7 cellular contexts compared by ENCODE assay signal in the genomic region with DNA sequence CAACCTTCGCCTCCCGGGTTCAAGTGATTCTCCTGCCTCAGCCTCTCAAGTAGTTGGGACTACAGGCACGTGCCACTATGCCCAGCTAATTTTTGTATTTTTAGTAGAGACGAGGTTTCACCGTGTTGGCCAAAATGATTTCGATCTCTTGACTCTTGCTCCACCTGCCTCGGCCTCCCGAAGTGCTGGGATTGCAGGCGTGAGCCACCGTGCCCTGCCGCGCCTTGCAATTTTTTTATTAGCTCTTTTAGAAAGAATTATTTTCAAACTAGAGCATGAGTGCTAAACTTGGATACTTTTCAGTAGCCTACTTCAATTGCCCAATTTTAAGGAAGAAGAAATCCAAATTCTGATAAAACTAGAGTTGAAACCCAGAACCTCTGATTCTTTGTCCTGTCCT. TPM values are rescaled to one million over a fixed set of nuclear protein-coding genes. Genes with fewer than 3 reads are reported as not detected.
DNase-seq lines count a peak whose midpoint lies in the region; ATAC-seq and TF ChIP-seq lines count a peak whose summit lies in the region.
"Not testable (repeated sequence)": the region's sequence is repeated elsewhere in the genome, so short reads cannot be mapped to it uniquely, and the experiment has no call there.

No MANE protein-coding gene starts in this region.

- peak overlapping the region in 2 of 8 donors; percentile 39 to 85 for H3K27ac Mint-ChIP-seq in CD8-positive, alpha-beta memory T cell
- H3K27ac Mint-ChIP-seq in activated naive CD4-positive, alpha-beta T cell treated with anti-CD3 and anti-CD28 coated beads for 36 hours, result peak overlapping the region; percentile 15
- H3K27ac Mint-ChIP-seq in MCF 10A (ENCODE audit: low read depth, unreplicated experiment); neural progenitor cell: not testable (repeated sequence)
- H3K27ac Mint-ChIP-seq in mesothelial cell of epicardium, result peak overlapping the region; percentile 36

- H3K4me1 Mint-ChIP-seq in CD8-positive, alpha-beta memory T cell, result peaks cover 64 to 77% (median 76%) of the 10 kb centered on the region in 3 donors
- H3K4me1 Mint-ChIP-seq in activated naive CD4-positive, alpha-beta T cell treated with anti-CD3 and anti-CD28 coated beads for 36 hours (ENCODE audit: low read depth), result peaks cover 64% of the 10 kb centered on the region
- H3K4me1 Mint-ChIP-seq in MCF 10A (ENCODE audit: insufficient read depth, unreplicated experiment) (peaks cover 30% of the 10 kb centered on the region), mesothelial cell of epicardium (peaks cover 44% of the 10 kb centered on the region), neural progenitor cell (peaks cover 17% of the 10 kb centered on the region)

- peak overlapping the region; percentile 42 for H3K4me2 ChIP-seq in Loucy (ENCODE audit: low read depth, low read length, poor library complexity, severe bottlenecking)
- H3K4me2 ChIP-seq in neural progenitor cell, result not testable (repeated sequence)

- not testable (repeated sequence) for H3K27me3 ChIP-seq in CD8-positive, alpha-beta memory T cell (ENCODE audit: insufficient read depth, low read length, poor library complexity, severe bottlenecking); Loucy (ENCODE audit: insufficient read depth, low read length, poor library complexity, severe bottlenecking); Panc1 (ENCODE audit: control insufficient read depth, insufficient read depth, low read length)
- peaks cover 13% of the 10 kb centered on the region for H3K27me3 ChIP-seq in neural progenitor cell

- H3K9me3 ChIP-seq in CD8-positive, alpha-beta memory T cell (ENCODE audit: low read length); Loucy (ENCODE audit: insufficient read depth, low read depth, low read length); Panc1 (ENCODE audit: control insufficient read depth, insufficient read depth, low read depth, low read length); neural progenitor cell (ENCODE audit: low read depth): not testable (repeated sequence)

- intact Hi-C loops in Panc1 (cut with micrococcal nuclease; ENCODE audit: unreplicated experiment) (loop anchor here (10.0 kb wide), 1 partner anchor 757 kb away; no protein-coding TSS in a partner anchor), MCF 10A (cut with micrococcal nuclease) (loop anchor here (10.0 kb wide), 3 partner anchors 107 to 937 kb away; partner anchors contain the start of genes MBD5, MMADHC and ORC4)
- intact Hi-C loops in activated naive CD4-positive, alpha-beta T cell treated with anti-CD3 and anti-CD28 coated beads for 36 hours (cut with micrococcal nuclease), result loop anchor here (5.0 to 10.0 kb wide), 3 partner anchors 75 to 1353 kb away; partner anchors contain the start of gene ACVR2A

- H3K9me2 ChIP-seq in Loucy (replicated peaks; ENCODE audit: low read depth, low read length), result not testable (repeated sequence)

- BruUV-seq in Panc1 (replicated peaks; lab: Mats Ljungman, UMichigan) (TSS peak; percentile 16), MCF 10A (replicated peaks; lab: Mats Ljungman, UMichigan) (TSS peak; percentile 2)

- POLR2A ChIA-PET in CD8-positive, alpha-beta memory T cell (lab: Charles Lee), result interaction anchor here (0.6 to 0.7 kb wide), 2 partner anchors 13 to 121 kb away, joined by 4 read pairs; no protein-coding TSS in a partner anchor
- POLR2A ChIA-PET in Panc1 (lab: Charles Lee), result interaction anchor here (0.6 kb wide), 1 partner anchor 16 kb away, joined by 12 read pairs; no protein-coding TSS in a partner anchor
- POLR2A ChIA-PET in MCF 10A (lab: Yijun Ruan, JAX), result not testable (repeated sequence)

- H3K4me3 ChIP-seq in CD8-positive, alpha-beta memory T cell (ENCODE audit: low read length); Panc1 (ENCODE audit: low read depth in 2 of 2, low read length in 2 of 2); neural progenitor cell: not testable (repeated sequence)
- peak overlapping the region; percentile 59 for H3K4me3 ChIP-seq in Loucy (ENCODE audit: low read length, poor library complexity, severe bottlenecking)

- not testable (repeated sequence) for H3K36me3 ChIP-seq in CD8-positive, alpha-beta memory T cell (ENCODE audit: insufficient read depth, low read length); Loucy (ENCODE audit: insufficient read depth, low read length); Panc1 (ENCODE audit: control insufficient read depth, insufficient read depth, low read length); neural progenitor cell

- peaks cover 74% of the 10 kb centered on the region for H3K79me2 ChIP-seq in Loucy (ENCODE audit: insufficient read depth, low read length)
- peaks cover 74% of the 10 kb centered on the region for H3K79me2 ChIP-seq in neural progenitor cell (ENCODE audit: low read depth)

- H4K20me1 ChIP-seq in Loucy (ENCODE audit: insufficient read depth, low read length, poor library complexity, severe bottlenecking), result peaks cover 70% of the 10 kb centered on the region
- peaks cover 72% of the 10 kb centered on the region for H4K20me1 ChIP-seq in neural progenitor cell (ENCODE audit: low read depth)

- H3K27ac ChIP-seq in CD8-positive, alpha-beta memory T cell (ENCODE audit: low read depth, low read length); Panc1 (ENCODE audit: low read length); neural progenitor cell: not testable (repeated sequence)

- H3K9ac ChIP-seq in Loucy (ENCODE audit: low read depth, low read length, poor library complexity, severe bottlenecking); neural progenitor cell: not testable (repeated sequence)

- ATAC-seq in Panc1, result not testable (repeated sequence)

- CTCF ChIA-PET in CD8-positive, alpha-beta memory T cell (lab: Charles Lee), result interaction anchor here (0.6 to 3.3 kb wide), 3 partner anchors 9 to 139 kb away, joined by 3 to 10 read pairs (median 7); no protein-coding TSS in a partner anchor
- CTCF ChIA-PET in Panc1 (lab: Charles Lee); activated naive CD4-positive, alpha-beta T cell treated with anti-CD3 and anti-CD28 coated beads for 36 hours (lab: Charles Lee); MCF 10A (lab: Yijun Ruan, JAX): not testable (repeated sequence)

- H3F3A ChIP-seq in Loucy (ENCODE audit: low read depth), result not testable (repeated sequence)
- peaks cover 15% of the 10 kb centered on the region for H3F3A ChIP-seq in neural progenitor cell (ENCODE audit: low read depth)

- not testable (repeated sequence) for DNase-seq in CD8-positive, alpha-beta memory T cell; Panc1 (ENCODE audit: low read depth, low spot score); activated naive CD4-positive, alpha-beta T cell treated with anti-CD3 and anti-CD28 coated beads for 36 hours; MCF 10A (ENCODE audit: unreplicated experiment); mesothelial cell of epicardium (ENCODE audit: low spot score in 2 of 2, unreplicated experiment in 2 of 2); neural progenitor cell (ENCODE audit: low spot score)

- H3K4me1 ChIP-seq in CD8-positive, alpha-beta memory T cell (ENCODE audit: insufficient read depth, low read length), result peaks cover 63% of the 10 kb centered on the region
- H3K4me1 ChIP-seq in Loucy (ENCODE audit: insufficient read depth, low read length, poor library complexity, severe bottlenecking) (peaks cover 58% of the 10 kb centered on the region), Panc1 (ENCODE audit: control insufficient read depth, insufficient read depth, low read length) (peaks cover 13% of the 10 kb centered on the region), neural progenitor cell (peaks cover 17% of the 10 kb centered on the region)

- H3K9me3 Mint-ChIP-seq in CD8-positive, alpha-beta memory T cell; activated naive CD4-positive, alpha-beta T cell treated with anti-CD3 and anti-CD28 coated beads for 36 hours; MCF 10A (ENCODE audit: unreplicated experiment); mesothelial cell of epicardium; neural progenitor cell: not testable (repeated sequence)

- H2AFZ ChIP-seq in Loucy (ENCODE audit: low read length); neural progenitor cell (replicated peaks): not testable (repeated sequence)

- H3K36me3 Mint-ChIP-seq in CD8-positive, alpha-beta memory T cell, result peaks cover 0 to 19% (median 2%) of the 10 kb centered on the region in 3 donors
- H3K36me3 Mint-ChIP-seq in activated naive CD4-positive, alpha-beta T cell treated with anti-CD3 and anti-CD28 coated beads for 36 hours (ENCODE audit: low read depth); MCF 10A (ENCODE audit: insufficient read depth, unreplicated experiment); mesothelial cell of epicardium: not testable (repeated sequence)
- H3K36me3 Mint-ChIP-seq in neural progenitor cell, result peaks cover 11% of the 10 kb centered on the region

- in situ Hi-C loops in Panc1 (cut with HindIII; ENCODE audit: low pct_unique_long_range_greater_than_20kb, low sequenced_read_pairs), result not testable (repeated sequence)

- H3K4me3 Mint-ChIP-seq in CD8-positive, alpha-beta memory T cell, result peak overlapping the region; percentile 3 to 45 (median 34)
- not testable (repeated sequence) for H3K4me3 Mint-ChIP-seq in activated naive CD4-positive, alpha-beta T cell treated with anti-CD3 and anti-CD28 coated beads for 36 hours; MCF 10A (ENCODE audit: unreplicated experiment); mesothelial cell of epicardium
- H3K4me3 Mint-ChIP-seq in neural progenitor cell, result peak overlapping the region; percentile 20

- TF ChIP-seq CTCF in Loucy (conservative IDR thresholded peaks at IDR 0.05; ENCODE audit: low read length); Panc1 (IDR thresholded peaks at IDR 0.05); MCF 10A (IDR thresholded peaks at IDR 0.05; ENCODE audit: unreplicated experiment); mesothelial cell of epicardium (IDR thresholded peaks at IDR 0.05; ENCODE audit: unreplicated experiment); neural progenitor cell (IDR thresholded peaks at IDR 0.05): not testable (repeated sequence)

- H3K27me3 Mint-ChIP-seq in CD8-positive, alpha-beta memory T cell; activated naive CD4-positive, alpha-beta T cell treated with anti-CD3 and anti-CD28 coated beads for 36 hours (ENCODE audit: low read depth); MCF 10A (ENCODE audit: insufficient read depth, unreplicated experiment); neural progenitor cell (ENCODE audit: insufficient read depth, low read depth): not testable (repeated sequence)
- peaks cover 11% of the 10 kb centered on the region for H3K27me3 Mint-ChIP-seq in mesothelial cell of epicardium (ENCODE audit: low read depth)

RNA-seq across cellular contexts. Expression of gene EPC2, which starts 3.2 kb away (rescaled TPM):
- 10 to 100 TPM; 29.6 to 29.7 TPM for total RNA-seq in CD8-positive, alpha-beta memory T cell
- polyA plus RNA-seq in CD8-positive, alpha-beta memory T cell, result 2.2 TPM
- total RNA-seq in Panc1 (2021; ENCODE audit: unreplicated experiment), result 30.2 TPM
- 12.3 TPM for polyA plus RNA-seq in Panc1 (2012; ENCODE audit: insufficient read length)
- 10 to 100 TPM; 22.8 to 24.0 TPM for total RNA-seq in activated naive CD4-positive, alpha-beta T cell treated with anti-CD3 and anti-CD28 coated beads for 36 hours
- 25.6 and 33.4 TPM in 2 replicates for total RNA-seq in MCF 10A (2022)
- 43.8 to 45.6 TPM (median 45.3 TPM) in 3 replicates for total RNA-seq in mesothelial cell of epicardium
- 28.0 and 39.3 TPM in 2 replicates for total RNA-seq in neural progenitor cell (ENCODE audit: low replicate concordance)
